17 cellular contexts compared by ENCODE assay signal in the genomic region with DNA sequence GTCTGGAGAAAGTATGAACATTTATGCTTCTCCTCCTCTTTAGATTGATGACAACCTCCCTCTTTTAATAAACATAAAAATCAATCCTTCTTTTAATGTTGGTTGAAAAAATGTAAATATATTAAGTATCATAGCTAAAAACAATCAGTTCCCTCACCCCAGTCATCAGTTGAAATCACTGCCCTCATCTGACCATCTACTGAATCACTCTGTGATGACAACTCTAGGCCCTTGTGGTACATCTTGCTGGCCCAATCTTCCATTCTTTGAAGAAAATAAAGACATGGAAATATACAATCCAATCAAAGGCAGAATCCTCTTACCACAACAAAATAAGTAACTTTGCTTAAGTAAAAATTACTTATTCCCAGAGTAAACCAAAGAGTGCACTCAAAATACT.
"Had no signal": no experiment of that assay in that cellular context is flagged by ENCODE, and none has a peak within 500 bp of the region (broad histone marks: within the 10 kb centered on the region; RNA-seq: fewer than 3 reads in every experiment).

No MANE protein-coding gene starts in this region.

- ATAC-seq: left cardiac atrium, psoas muscle, sciatic nerve, SK-N-SH treated with all-trans-retinoic acid at 6 μM for 48 hours, upper lobe of right lung had no signal

- H3K9me3 ChIP-seq: psoas muscle, suprapubic skin, upper lobe of right lung had no signal

- H3K4me3 Mint-ChIP-seq: nephron had no signal

- DNase-seq: activated CD4-positive, CD25-positive, alpha-beta regulatory T cell; activated T-cell treated with anti-CD3 and anti-CD28 coated beads, Interleukin-2, amount 50 U/mL, for 1 hour; caudate nucleus; cortex of kidney; effector memory CD4-positive, alpha-beta T cell; hypothalamus; left cardiac atrium; occipital lobe; psoas muscle; stimulated activated CD4-positive, alpha-beta T cell treated with anti-CD3 and anti-CD28 coated beads, Interleukin-2, amount 100 ng/mL, for 24 hours; stimulated activated naive CD4-positive, alpha-beta T cell; upper lobe of right lung had no signal

- H3K4me3 ChIP-seq: lung, psoas muscle, suprapubic skin, upper lobe of right lung had no signal

- H3K27ac Mint-ChIP-seq: nephron had no signal
